Comparison of ENCODE assay signal across 16 cellular contexts in the genomic region with DNA sequence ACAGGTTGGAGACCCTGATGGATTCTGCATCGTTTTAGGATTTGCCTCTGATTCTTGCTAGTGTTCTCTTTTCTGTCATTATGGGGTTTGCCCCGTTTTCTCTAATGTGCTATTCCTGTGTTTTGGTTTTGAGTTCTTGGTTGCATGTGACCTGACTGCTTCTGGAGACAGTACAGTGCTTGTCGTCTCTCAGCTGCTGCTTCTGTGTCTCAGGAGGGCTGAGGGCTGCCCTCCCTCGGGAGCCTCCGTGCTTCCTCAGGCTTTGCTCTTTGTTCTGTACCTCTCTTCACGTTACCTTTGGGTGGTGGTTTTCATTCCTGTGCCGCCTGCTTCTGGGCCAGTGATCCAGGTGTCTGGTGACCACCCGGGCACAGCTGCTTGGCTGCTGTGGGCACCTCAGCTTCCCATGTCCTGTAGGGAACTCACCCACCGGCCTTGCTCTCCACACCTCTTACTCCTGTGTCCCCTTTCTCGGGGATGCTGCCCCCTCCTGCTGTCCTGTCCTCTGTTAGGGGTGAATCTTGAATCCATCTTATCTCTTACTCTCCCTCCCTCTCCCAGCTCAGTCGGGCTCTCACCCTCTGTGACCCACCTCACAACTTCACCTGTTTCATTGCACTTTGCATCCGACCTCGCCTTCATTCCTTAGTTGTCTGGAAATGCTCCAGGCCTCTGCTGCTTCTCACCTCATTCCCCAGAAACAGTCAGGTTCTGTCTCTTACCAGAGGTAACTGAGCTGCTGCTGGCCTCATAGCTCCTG. TPM values are rescaled to one million over a fixed set of nuclear protein-coding genes. Genes with fewer than 3 reads are reported as not detected.
DNase-seq lines count a peak whose midpoint lies in the region; ATAC-seq and TF ChIP-seq lines count a peak whose summit lies in the region.
"Had no signal": no experiment of that assay in that cellular context is flagged by ENCODE, and none has a peak within 500 bp of the region (broad histone marks: within the 10 kb centered on the region; RNA-seq: fewer than 3 reads in every experiment).

No MANE protein-coding gene starts in this region.

- TF ChIP-seq POLR2A in esophagus squamous epithelium (IDR thresholded peaks at IDR 0.05): no peak

- H3K4me3 ChIP-seq in esophagus squamous epithelium: no peak overlapping the region
- H3K4me3 ChIP-seq: pancreas had no signal

- WGBS in esophagus squamous epithelium, 2 donors: 64 to 67% methylated on average over 13 of the region's 13 CpGs

- H3K9me3 ChIP-seq in esophagus squamous epithelium: no peaks in the 10 kb centered on the region
- H3K9me3 ChIP-seq: pancreas had no signal

- CTCF ChIA-PET in T-cell (lab: Charles Lee): interaction anchor here (0.7 to 0.8 kb wide), 2 partner anchors 17 to 54 kb away, joined by 3 read pairs; no protein-coding TSS in a partner anchor

- no peaks in the 10 kb centered on the region for H3K9me3 Mint-ChIP-seq in activated T-cell treated with anti-CD3 and anti-CD28 coated beads, Interleukin-2, amount 50 U/mL, for 72 hours
- H3K9me3 Mint-ChIP-seq in activated T-cell treated with anti-CD3 and anti-CD28 coated beads, Interleukin-2, amount 50 U/mL, for 4 hours: no peaks in the 10 kb centered on the region
- no peaks in the 10 kb centered on the region for H3K9me3 Mint-ChIP-seq in T-cell
- H3K9me3 Mint-ChIP-seq in stimulated activated naive CD8-positive, alpha-beta T cell treated with anti-CD3 and anti-CD28 coated beads, Interleukin-15, amount 100 ng/mL, for 72 hours: no peaks in the 10 kb centered on the region

- H3K36me3 Mint-ChIP-seq in activated T-cell treated with anti-CD3 and anti-CD28 coated beads, Interleukin-2, amount 50 U/mL, for 72 hours (ENCODE audit: insufficient read depth in 2 of 2): peaks cover 4 to 37% of the 10 kb centered on the region in 2 donors
- peaks cover 30% of the 10 kb centered on the region for H3K36me3 Mint-ChIP-seq in activated T-cell treated with anti-CD3 and anti-CD28 coated beads, Interleukin-2, amount 50 U/mL, for 4 hours (ENCODE audit: insufficient read depth)
- H3K36me3 Mint-ChIP-seq in T-cell: peaks cover 33% of the 10 kb centered on the region

- in situ Hi-C loops in KBM-7 (cut with MboI; ENCODE audit: low pct_unique_long_range_greater_than_20kb, low sequenced_read_pairs): no loop called here

- ATAC-seq in activated T-cell treated with anti-CD3 and anti-CD28 coated beads, Interleukin-2, amount 50 U/mL, for 72 hours (replicated peaks in 1 of 2): no peak
- ATAC-seq in activated T-cell treated with anti-CD3 and anti-CD28 coated beads, Interleukin-2, amount 50 U/mL, for 4 hours: no peak
- ATAC-seq in T-cell (replicated peaks in 1 of 4) (no peak), HG03442 (IDR thresholded peaks at IDR 0.05; ENCODE audit: unreplicated experiment) (no peak)
- ATAC-seq in stimulated activated naive CD8-positive, alpha-beta T cell treated with anti-CD3 and anti-CD28 coated beads, Interleukin-15, amount 100 ng/mL, for 72 hours: no peak
- ATAC-seq: pancreas had no signal

- peak overlapping the region; percentile 91 for H3K27ac Mint-ChIP-seq in activated T-cell treated with anti-CD3 and anti-CD28 coated beads, Interleukin-2, amount 50 U/mL, for 72 hours
- H3K27ac Mint-ChIP-seq in T-cell: peak overlapping the region; percentile 29 to 66
- H3K27ac Mint-ChIP-seq in stimulated activated naive CD8-positive, alpha-beta T cell treated with anti-CD3 and anti-CD28 coated beads, Interleukin-15, amount 100 ng/mL, for 72 hours: peak overlapping the region; percentile 92 to 95

- DNase-seq in activated T-cell treated with anti-CD3 and anti-CD28 coated beads, Interleukin-2, amount 50 U/mL, for 72 hours: no peak
- no peak for DNase-seq in activated T-cell treated with anti-CD3 and anti-CD28 coated beads, Interleukin-2, amount 50 U/mL, for 4 hours
- no peak for DNase-seq in T-cell
- DNase-seq in esophagus squamous epithelium (lab: John Stamatoyannopoulos, UW): no peak
- no peak for DNase-seq in stimulated activated naive CD8-positive, alpha-beta T cell treated with anti-CD3 and anti-CD28 coated beads, Interleukin-15, amount 100 ng/mL, for 72 hours
- no peak for DNase-seq in KBM-7
- no peak for DNase-seq in stimulated activated CD4-positive, alpha-beta T cell treated with anti-CD3 and anti-CD28 coated beads, Interleukin-4, amount 100 ng/mL, for 24 hours
- DNase-seq: central memory CD4-positive, alpha-beta T cell; erythroblast; H7; hippocampal formation; NCI-H1417; NCI-H526 treated with DMSO at 0.1 percent for 48 hours; pancreas; stimulated activated CD8-positive, alpha-beta memory T cell treated with anti-CD3 and anti-CD28 coated beads, Interleukin-4, amount 100 ng/mL, for 48 hours had no signal

- POLR2A ChIA-PET in T-cell (lab: Charles Lee): interaction anchor here in 1 of 2 donors (0.6 kb wide), 1 partner anchor 21 kb away, joined by 3 read pairs; no protein-coding TSS in a partner anchor

- peaks cover 9 to 91% (median 12%) of the 10 kb centered on the region in 3 donors for H3K36me3 ChIP-seq in esophagus squamous epithelium

- peaks cover 64% of the 10 kb centered on the region for H3K4me1 Mint-ChIP-seq in activated T-cell treated with anti-CD3 and anti-CD28 coated beads, Interleukin-2, amount 50 U/mL, for 72 hours (ENCODE audit: low read depth)
- peaks cover 45% of the 10 kb centered on the region for H3K4me1 Mint-ChIP-seq in activated T-cell treated with anti-CD3 and anti-CD28 coated beads, Interleukin-2, amount 50 U/mL, for 4 hours (ENCODE audit: low read depth)
- H3K4me1 Mint-ChIP-seq in T-cell: peaks cover 30 to 55% (median 45%) of the 10 kb centered on the region in 3 donors
- peaks cover 54% of the 10 kb centered on the region for H3K4me1 Mint-ChIP-seq in stimulated activated naive CD8-positive, alpha-beta T cell treated with anti-CD3 and anti-CD28 coated beads, Interleukin-15, amount 100 ng/mL, for 72 hours

- TF ChIP-seq CTCF in esophagus squamous epithelium (IDR thresholded peaks at IDR 0.05): no peak

- H3K27me3 ChIP-seq in esophagus squamous epithelium: no peaks in the 10 kb centered on the region
- H3K27me3 ChIP-seq: pancreas had no signal

- peak overlapping the region in 1 of 2 donors; percentile 14 for H3K4me3 Mint-ChIP-seq in activated T-cell treated with anti-CD3 and anti-CD28 coated beads, Interleukin-2, amount 50 U/mL, for 72 hours
- H3K4me3 Mint-ChIP-seq in activated T-cell treated with anti-CD3 and anti-CD28 coated beads, Interleukin-2, amount 50 U/mL, for 4 hours: no peak overlapping the region
- H3K4me3 Mint-ChIP-seq in T-cell: no peak overlapping the region
- H3K4me3 Mint-ChIP-seq in stimulated activated naive CD8-positive, alpha-beta T cell treated with anti-CD3 and anti-CD28 coated beads, Interleukin-15, amount 100 ng/mL, for 72 hours: no peak overlapping the region

- no peaks in the 10 kb centered on the region for H3K27me3 Mint-ChIP-seq in activated T-cell treated with anti-CD3 and anti-CD28 coated beads, Interleukin-2, amount 50 U/mL, for 72 hours (ENCODE audit: low read depth)
- H3K27me3 Mint-ChIP-seq in activated T-cell treated with anti-CD3 and anti-CD28 coated beads, Interleukin-2, amount 50 U/mL, for 4 hours (ENCODE audit: low read depth): no peaks in the 10 kb centered on the region
- H3K27me3 Mint-ChIP-seq in T-cell: no peaks in the 10 kb centered on the region
- H3K27me3 Mint-ChIP-seq in stimulated activated naive CD8-positive, alpha-beta T cell treated with anti-CD3 and anti-CD28 coated beads, Interleukin-15, amount 100 ng/mL, for 72 hours: no peaks in the 10 kb centered on the region

- intact Hi-C loops in esophagus squamous epithelium (cut with DNase I): no loop called here

- H3K4me1 ChIP-seq in esophagus squamous epithelium: peaks cover 10 to 55% (median 13%) of the 10 kb centered on the region in 3 donors

- H3K27ac ChIP-seq in esophagus squamous epithelium: peak overlapping the region in 3 of 4 donors; percentile 38 to 64 (median 51)
- H3K27ac ChIP-seq: pancreas had no signal

RNA-seq across cellular contexts. Expression of gene PANK2, which starts 33.2 kb away (rescaled TPM):
- total RNA-seq in activated T-cell treated with anti-CD3 and anti-CD28 coated beads, Interleukin-2, amount 50 U/mL, for 72 hours: 10 to 100 TPM; 60.6 to 67.4 TPM
- total RNA-seq in activated T-cell treated with anti-CD3 and anti-CD28 coated beads, Interleukin-2, amount 50 U/mL, for 4 hours: 10 to 100 TPM; 32.9 to 37.3 (median 34.1) TPM
- total RNA-seq in T-cell (10 to 100 TPM; 45.0 to 67.0 (median 63.6) TPM), esophagus squamous epithelium (10 to 100 TPM; 39.4 to 49.1 (median 46.2) TPM)
